ENCODE assay signal across 9 cellular contexts in the genomic region with DNA sequence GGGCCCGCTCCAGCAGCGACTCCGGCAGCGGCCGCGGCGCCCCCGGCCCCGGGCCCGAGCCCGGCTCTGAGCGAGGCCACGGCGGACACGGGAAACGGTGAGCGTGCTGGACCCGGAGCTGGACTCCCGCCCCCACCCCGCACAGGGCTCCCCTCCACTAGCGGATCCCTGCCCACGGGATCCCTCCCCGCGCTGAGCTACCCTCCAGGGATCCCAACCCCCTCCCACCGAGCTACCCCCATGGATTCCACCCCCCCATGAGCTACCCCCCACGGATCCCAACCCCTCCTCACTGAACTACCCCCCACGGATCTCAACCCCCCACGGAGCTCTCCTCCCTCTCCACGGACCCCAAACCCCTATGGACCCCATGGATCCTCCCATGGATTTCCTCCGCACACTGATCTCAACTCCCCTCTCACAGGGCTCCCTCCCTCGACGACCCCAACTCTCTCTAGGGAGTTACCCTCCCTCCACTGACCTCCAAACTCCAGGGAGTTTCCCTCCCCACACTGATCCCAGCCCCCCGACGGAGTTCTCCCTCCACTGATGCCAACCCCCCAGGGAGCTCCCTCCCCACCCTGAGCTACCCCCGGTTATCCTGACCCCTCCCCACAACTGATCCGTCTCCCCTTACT. TPM values are rescaled to one million over a fixed set of nuclear protein-coding genes. Genes with fewer than 3 reads are reported as not detected.
DNase-seq lines count a peak whose midpoint lies in the region; ATAC-seq and TF ChIP-seq lines count a peak whose summit lies in the region.
"Had no signal": no experiment of that assay in that cellular context is flagged by ENCODE, and none has a peak within 500 bp of the region (broad histone marks: within the 10 kb centered on the region; RNA-seq: fewer than 3 reads in every experiment).

No MANE protein-coding gene starts in this region.

- no peak overlapping the region for H3K27ac ChIP-seq in CD8-positive, alpha-beta T cell (ENCODE audit: low read depth, low read length)
- H3K27ac ChIP-seq in trophoblast cell (ENCODE audit: low read depth, low read length), result no peak overlapping the region

- peaks cover 35% of the 10 kb centered on the region for H3K27me3 Mint-ChIP-seq in CD8-positive, alpha-beta T cell (ENCODE audit: low read depth)
- H3K27me3 Mint-ChIP-seq in T-cell, result peaks cover 38 to 52% of the 10 kb centered on the region in 2 donors

- H3K4me2 ChIP-seq in trophoblast cell (ENCODE audit: low read length), result peak overlapping the region; percentile 76

- no peak overlapping the region for H4K12ac ChIP-seq in trophoblast cell (ENCODE audit: low read depth, low read length)

- H3K9me3 ChIP-seq in CD8-positive, alpha-beta T cell (ENCODE audit: low read length), result no peaks in the 10 kb centered on the region
- H3K9me3 ChIP-seq in trophoblast cell (ENCODE audit: insufficient read depth, low read depth, low read length), result peaks cover 3% of the 10 kb centered on the region

- no peaks in the 10 kb centered on the region for H3K9me3 Mint-ChIP-seq in CD8-positive, alpha-beta T cell
- no peaks in the 10 kb centered on the region for H3K9me3 Mint-ChIP-seq in T-cell

- WGBS in trophoblast cell (ENCODE audit: extremely low coverage, insufficient coverage, insufficient read length), result no CpG with 5 or more reads among the region's 36 CpGs

- no peak overlapping the region for H3K14ac ChIP-seq in trophoblast cell (ENCODE audit: low read length)

- intact Hi-C loops in CD8-positive, alpha-beta T cell (cut with DNase I, micrococcal nuclease), result no loop called here

- no peak for ATAC-seq in CD8-positive, alpha-beta T cell
- ATAC-seq in T-cell (replicated peaks in 1 of 4) (no peak), esophagus mucosa (peak; percentile 3), GM21619 (IDR thresholded peaks at IDR 0.05; ENCODE audit: unreplicated experiment) (no peak)

- POLR2A ChIA-PET in CD8-positive, alpha-beta T cell (lab: Charles Lee), result no interaction called here
- POLR2A ChIA-PET in T-cell (lab: Charles Lee), result interaction anchor here in 1 of 2 donors (0.5 to 0.7 kb wide), 3 partner anchors 49 to 77 kb away, joined by 4 to 7 read pairs (median 5); no protein-coding TSS in a partner anchor

- H4K8ac ChIP-seq in trophoblast cell (ENCODE audit: low read depth, low read length), result no peak overlapping the region

- no peak overlapping the region for H3K9ac ChIP-seq in trophoblast cell (ENCODE audit: low read length)

- H3K79me1 ChIP-seq in trophoblast cell (ENCODE audit: low read length), result no peaks in the 10 kb centered on the region

- peaks cover 6% of the 10 kb centered on the region for H3K27me3 ChIP-seq in CD8-positive, alpha-beta T cell (ENCODE audit: insufficient read depth, low read length)
- H3K27me3 ChIP-seq in trophoblast cell (ENCODE audit: insufficient read depth, low read length), result peaks cover 43% of the 10 kb centered on the region

- no peak overlapping the region for H3K4ac ChIP-seq in trophoblast cell (ENCODE audit: low read depth, low read length)

- peaks cover 13% of the 10 kb centered on the region for H3K4me1 ChIP-seq in CD8-positive, alpha-beta T cell (ENCODE audit: insufficient read depth, low read length)
- H3K4me1 ChIP-seq in trophoblast cell (ENCODE audit: control insufficient read depth in 1 of 2, insufficient read depth in 2 of 2, low read length in 2 of 2), result peaks cover 0 to 5% of the 10 kb centered on the region in 2 experiments

- no peak overlapping the region for H2BK5ac ChIP-seq in trophoblast cell (ENCODE audit: low read depth, low read length, poor library complexity)

- H2BK12ac ChIP-seq in trophoblast cell (ENCODE audit: low read length), result no peak overlapping the region

- no peaks in the 10 kb centered on the region for H3K36me3 ChIP-seq in CD8-positive, alpha-beta T cell (ENCODE audit: insufficient read depth, low read length)
- no peaks in the 10 kb centered on the region for H3K36me3 ChIP-seq in trophoblast cell (ENCODE audit: control insufficient read depth in 1 of 2, insufficient read depth in 2 of 2, low read length in 2 of 2)

- CTCF ChIA-PET in CD8-positive, alpha-beta T cell (lab: Charles Lee), result interaction anchor here (1.7 to 3.2 kb wide), 3 partner anchors 10 to 103 kb away, joined by 5 to 15 read pairs (median 5); no protein-coding TSS in a partner anchor
- CTCF ChIA-PET in T-cell (lab: Charles Lee), result interaction anchor here (0.6 kb wide), 2 partner anchors 31 to 1042 kb away, joined by 3 read pairs; no protein-coding TSS in a partner anchor

- no peak overlapping the region for H3K27ac Mint-ChIP-seq in CD8-positive, alpha-beta T cell
- no peak overlapping the region for H3K27ac Mint-ChIP-seq in T-cell

- H2BK120ac ChIP-seq in trophoblast cell (ENCODE audit: insufficient read depth, low read length, poor library complexity), result no peak overlapping the region

- H2AK5ac ChIP-seq in trophoblast cell (ENCODE audit: low read length), result no peak overlapping the region

- DNase-seq in CD8-positive, alpha-beta T cell, result peak in 1 of 7 experiments; percentile 5
- DNase-seq in T-cell, result no peak
- no peak for DNase-seq in trophoblast cell
- no peak for DNase-seq in D341Med (ENCODE audit: low spot score)
- DNase-seq in H4 (ENCODE audit: low spot score), result no peak
- DNase-seq in NCI-H748 (lab: John Stamatoyannopoulos, UW; ENCODE audit: unreplicated experiment), result no peak
- DNase-seq: NCI-H345 had no signal

- H3K4me1 Mint-ChIP-seq in CD8-positive, alpha-beta T cell (ENCODE audit: low read depth), result peaks cover 14% of the 10 kb centered on the region
- H3K4me1 Mint-ChIP-seq in T-cell, result peaks cover 9 to 22% (median 17%) of the 10 kb centered on the region in 3 donors

- H2AFZ ChIP-seq in trophoblast cell (ENCODE audit: insufficient read depth, low read length, poor library complexity), result no peak overlapping the region

- H3K23ac ChIP-seq in trophoblast cell (ENCODE audit: low read length), result no peak overlapping the region

- H3K4me3 Mint-ChIP-seq in CD8-positive, alpha-beta T cell, result peak overlapping the region; percentile 70
- H3K4me3 Mint-ChIP-seq in T-cell, result peak overlapping the region; percentile 61 to 78 (median 62)

- no peak overlapping the region for H3K18ac ChIP-seq in trophoblast cell (ENCODE audit: low read length)

- peak overlapping the region; percentile 30 for H3K4me3 ChIP-seq in CD8-positive, alpha-beta T cell (ENCODE audit: low read depth, low read length)
- H3K4me3 ChIP-seq in trophoblast cell (ENCODE audit: low read depth, low read length), result peak overlapping the region; percentile 39

- no peaks in the 10 kb centered on the region for H3K36me3 Mint-ChIP-seq in CD8-positive, alpha-beta T cell
- H3K36me3 Mint-ChIP-seq in T-cell, result no peaks in the 10 kb centered on the region

- H3K79me2 ChIP-seq in trophoblast cell (ENCODE audit: control insufficient read depth, insufficient read depth, low read length, poor library complexity), result peaks cover 2% of the 10 kb centered on the region

- H4K91ac ChIP-seq in trophoblast cell (ENCODE audit: low read depth, low read length), result no peak overlapping the region

- TF ChIP-seq CTCF in CD8-positive, alpha-beta T cell (IDR thresholded peaks at IDR 0.05), result no peak

RNA-seq across cellular contexts. Expression of gene HSPB1, which starts 20.6 kb away (rescaled TPM):
- 10 to 100 TPM; 26.1 to 33.2 TPM for total RNA-seq in CD8-positive, alpha-beta T cell
- 10 to 100 TPM; 38.1 to 43.6 (median 40.1) TPM for total RNA-seq in T-cell
- total RNA-seq in esophagus mucosa, result 4,957 TPM
- polyA plus RNA-seq in trophoblast cell (2013), result 1,533 and 1,664 TPM in 2 replicates
- total RNA-seq in H4 (2014; rRNA removed; shearing (Covaris generic)), result 57.6 and 97.6 TPM in 2 replicates

Comparison
In these comparisons a context has a peak if more than half of its experiments do, and no peak if none do; other contexts are left out.
1. RNA of gene HSPB1, which starts 20.6 kb away (total RNA-seq): 4,957 TPM in esophagus mucosa (single experiment); 57.6 to 97.6 TPM in H4, 38.1 to 43.6 TPM in T-cell and 26.1 to 33.2 TPM in CD8-positive, alpha-beta T cell; every median in the first group is over 10 times any median in the second.